23 cellular contexts compared by ENCODE assay signal in genomic region chr12:76802060-76802459, GRCh38.
"Had no signal": no experiment of that assay in that cellular context is flagged by ENCODE, and none has a peak within 500 bp of the region (broad histone marks: within the 10 kb centered on the region; RNA-seq: fewer than 3 reads in every experiment).

No MANE protein-coding gene starts in this region.

- FAIRE-seq: colon, endothelial cell of umbilical vein, islet of Langerhans, keratinocyte had no signal

- H3K4me1 ChIP-seq: lower lobe of right lung had no signal

- H3K27me3 Mint-ChIP-seq: naive thymus-derived CD4-positive, alpha-beta T cell had no signal

- H3K9me3 ChIP-seq: esophagus muscularis mucosa, gastrocnemius medialis had no signal

- H3K4me3 ChIP-seq: coronary artery, dorsolateral prefrontal cortex, esophagus muscularis mucosa, gastrocnemius medialis, heart right ventricle, left lung, lower lobe of right lung had no signal

- H3K27ac Mint-ChIP-seq: naive thymus-derived CD4-positive, alpha-beta T cell had no signal

- H3K27me3 ChIP-seq: dorsolateral prefrontal cortex, esophagus muscularis mucosa, foreskin keratinocyte, gastrocnemius medialis, heart right ventricle, left lung had no signal

- ATAC-seq: foreskin keratinocyte; gastrocnemius medialis; heart right ventricle; left cardiac atrium; left lung; left ventricle myocardium superior; lower lobe of right lung; naive thymus-derived CD4-positive, alpha-beta T cell had no signal

- H3K27ac ChIP-seq: coronary artery, dorsolateral prefrontal cortex, esophagus muscularis mucosa, foreskin keratinocyte, gastrocnemius medialis, heart right ventricle, left lung, lower lobe of right lung had no signal

- DNase-seq: dermis blood vessel endothelial cell; dorsolateral prefrontal cortex; effector CD4-positive, alpha-beta T cell; effector memory CD4-positive, alpha-beta T cell; foreskin keratinocyte; gastrocnemius medialis; glutamatergic neuron; head of caudate nucleus; heart right ventricle; hippocampal formation; left cardiac atrium; left lung; left ventricle myocardium superior; lower lobe of right lung; mesendoderm; midbrain; naive thymus-derived CD4-positive, alpha-beta T cell had no signal

- H3K4me3 Mint-ChIP-seq: naive thymus-derived CD4-positive, alpha-beta T cell had no signal
